In genomic region chr1:183226963-183227362, GRCh38 we compare ENCODE assay signal across 22 cellular contexts. TPM values are rescaled to one million over a fixed set of nuclear protein-coding genes. Genes with fewer than 3 reads are reported as not detected.
DNase-seq lines count a peak whose midpoint lies in the region; TF ChIP-seq lines count a peak whose summit lies in the region.
"Had no signal": no experiment of that assay in that cellular context is flagged by ENCODE, and none has a peak within 500 bp of the region (broad histone marks: within the 10 kb centered on the region; RNA-seq: fewer than 3 reads in every experiment).

No MANE protein-coding gene starts in this region.

- POLR2A ChIA-PET in HEK293 (lab: Yijun Ruan, JAX), result no interaction called here

- no peak overlapping the region for H3K27ac ChIP-seq in HEK293 (ENCODE audit: extremely low read depth, low read depth, low read length)
- no peak overlapping the region for H3K27ac ChIP-seq in dorsolateral prefrontal cortex
- H3K27ac ChIP-seq: neutrophil, thyroid gland had no signal

- no peak overlapping the region for H3K4me3 ChIP-seq in HEK293 (ENCODE audit: low read depth, low read length)
- H3K4me3 ChIP-seq in dorsolateral prefrontal cortex, result no peak overlapping the region
- H3K4me3 ChIP-seq: thyroid gland had no signal

- H3K4me1 ChIP-seq in HEK293 (ENCODE audit: control insufficient read depth, insufficient read depth, low read length), result no peaks in the 10 kb centered on the region

- DNase-seq in NCI-H2171 treated with DMSO at 0.1 percent for 48 hours (lab: John Stamatoyannopoulos, UW) (peak; percentile 55), NCI-H2171 (lab: John Stamatoyannopoulos, UW) (no peak), NCI-H510A treated with DMSO at 0.1 percent for 48 hours (lab: John Stamatoyannopoulos, UW) (peak; percentile 94), islet precursor cell (peak; percentile 37), SIG-M5 treated with dmso at 0.1 percent for 504 hours (lab: John Stamatoyannopoulos, UW; ENCODE audit: unreplicated experiment) (no peak), cerebellum (ENCODE audit: low spot score) (no peak), dorsolateral prefrontal cortex (no peak)
- DNase-seq: 8988T; activated CD4-positive, alpha-beta T cell treated with anti-CD3 and anti-CD28 coated beads for 48 hours; activated naive CD4-positive, alpha-beta T cell treated with anti-CD3 and anti-CD28 coated beads, Interleukin-2, amount 10 ng/mL, durations not matched to agents 7 days and 5 days; dermis blood vessel endothelial cell; foreskin melanocyte; GF-D8; HFFc6; Karpas-422; NCI-H1436; stimulated activated CD4-positive, alpha-beta T cell treated with anti-CD3 and anti-CD28 coated beads, Interleukin-12 subunit alpha, Interleukin-12 subunit beta, amount 100 ng/mL, for 4 hours; thyroid gland had no signal

- TF ChIP-seq CTCF in HEK293 (tag by site-specific recombination; IDR thresholded peaks at IDR 0.05) (no peak), dorsolateral prefrontal cortex (IDR thresholded peaks at IDR 0.05 in 54 of 56, conservative IDR thresholded peaks at IDR 0.05 in 2 of 56; ENCODE audit: low read depth in 1 of 56, partially characterized antibody in 56 of 56) (no peak)

- H3K9me3 ChIP-seq in HEK293 (ENCODE audit: control insufficient read depth, insufficient read depth, low read depth, low read length), result no peaks in the 10 kb centered on the region
- H3K9me3 ChIP-seq: neutrophil, thyroid gland had no signal

- CTCF ChIA-PET in HEK293 (lab: Yijun Ruan, JAX), result interaction anchor here (0.6 to 12.6 kb wide), 13 partner anchors 9 to 604 kb away, joined by 3 to 135 read pairs (median 7); no protein-coding TSS in a partner anchor

- intact Hi-C loops in dorsolateral prefrontal cortex (cut with DNase I), result loop anchor here in 1 of 2 donors (5.0 kb wide), 1 partner anchor 265 kb away; no protein-coding TSS in a partner anchor

- H3K27me3 ChIP-seq in dorsolateral prefrontal cortex, result no peaks in the 10 kb centered on the region
- H3K27me3 ChIP-seq: neutrophil, thyroid gland had no signal

- H3K36me3 ChIP-seq in HEK293 (ENCODE audit: control insufficient read depth in 2 of 2, insufficient read depth in 1 of 2, low read length in 2 of 2), result no peaks in the 10 kb centered on the region
- H3K36me3 ChIP-seq: neutrophil, thyroid gland had no signal

TF ChIP-seq in HEK293, 187 proteins besides CTCF, POLR2A, EP300 and RAD21:
- TF ChIP-seq ZEB2 (tag by site-specific recombination; IDR thresholded peaks at IDR 0.05), result 0 out of 2 replicates have a peak, but pooled peaks have one; percentile 32
- peak; percentile 60; the same call in 1 of the 2 replicates for TF ChIP-seq TCF7L2 (IDR thresholded peaks at IDR 0.05; ENCODE audit: borderline replicate concordance, low read depth, low read length)
- no peak for TF ChIP-seq ZNF302 (tag by site-specific recombination; IDR thresholded peaks at IDR 0.05; ENCODE audit: low read depth)

RNA-seq across cellular contexts. Expression of gene LAMC2, which starts 40.9 kb away (rescaled TPM):
- total RNA-seq in cerebellum (2.4 TPM), dorsolateral prefrontal cortex (1 to 10 TPM in 1 of 120 experiments, under 1 TPM in 84, not detected in 35; 0.07 to 1.0 (median 0.22) TPM)
- total RNA-seq: B cell, mononuclear cell had no signal

Comparison
In these comparisons a context has a peak if more than half of its experiments do, and no peak if none do; other contexts are left out.
1. DNase-seq: peak in NCI-H2171 treated with DMSO at 0.1 percent for 48 hours (single experiment), NCI-H510A treated with DMSO at 0.1 percent for 48 hours (single experiment) and islet precursor cell (single experiment); none in NCI-H2171 (single experiment), SIG-M5 treated with dmso at 0.1 percent for 504 hours (single experiment), cerebellum (single experiment) and dorsolateral prefrontal cortex (0 of 10).